In the genomic region with DNA sequence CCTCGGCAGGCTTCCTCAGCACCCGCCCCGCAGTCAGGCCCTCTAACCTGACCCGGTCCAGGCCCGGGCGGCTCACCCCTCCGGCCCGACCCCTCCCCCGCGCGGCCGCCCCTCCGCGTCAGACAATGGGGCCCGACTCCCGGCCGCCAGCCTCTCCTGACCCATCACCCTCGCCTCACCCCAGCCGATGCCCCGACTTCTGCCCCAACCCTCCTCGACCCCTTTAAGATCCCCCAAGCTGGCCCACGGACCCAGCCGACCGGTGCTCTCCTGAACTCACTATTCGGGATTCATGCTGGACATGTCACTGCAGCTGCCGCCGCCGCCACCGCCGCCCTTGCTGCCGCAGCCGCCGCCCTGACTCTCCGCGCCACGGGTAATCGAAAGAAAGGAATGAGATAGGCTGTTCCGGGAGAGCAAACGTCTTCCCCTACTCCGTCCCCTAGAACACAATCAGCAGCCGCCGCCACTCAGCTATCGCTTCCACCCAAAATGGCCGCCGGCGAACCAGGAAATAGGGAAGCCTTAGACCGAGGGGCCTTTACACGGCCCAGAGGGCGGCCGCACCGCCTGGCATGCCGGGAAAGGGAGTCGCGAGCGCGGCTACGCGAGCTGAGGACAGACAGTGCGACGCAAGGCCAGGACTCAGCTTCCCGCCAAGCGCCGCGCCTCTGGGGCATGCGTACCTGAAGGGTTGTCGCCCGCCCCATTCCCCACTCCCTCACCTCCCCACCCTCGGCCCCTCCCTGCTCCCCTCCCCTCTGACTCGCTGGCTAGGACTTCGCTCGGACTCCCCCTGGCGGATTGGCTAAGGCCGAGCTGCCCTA, we compare ENCODE assay signal across 8 cellular contexts. TPM values are rescaled to one million over a fixed set of nuclear protein-coding genes. Genes with fewer than 3 reads are reported as not detected.
DNase-seq lines count a peak whose midpoint lies in the region; ATAC-seq and TF ChIP-seq lines count a peak whose summit lies in the region.

A gene (minus strand): TSS at position 494 of the 827 bp plus-strand sequence. CDS start 191 bp downstream, at position 303.

- H3K36me3 ChIP-seq in SK-N-SH (replicated peaks in 1 of 2; ENCODE audit: control insufficient read depth in 1 of 2, insufficient read depth in 2 of 2, low read length in 1 of 2), result no peaks in the 10 kb centered on the region
- H3K36me3 ChIP-seq in suprapubic skin, result no peaks in the 10 kb centered on the region

- CTCF ChIA-PET in SK-N-SH (lab: Yijun Ruan, JAX), result interaction anchor here (0.8 to 1.4 kb wide), 6 partner anchors 12 to 74 kb away, joined by 3 to 6 read pairs (median 4); no protein-coding TSS in a partner anchor

- peaks cover 45% of the 10 kb centered on the region for H4K20me1 ChIP-seq in SK-N-SH (ENCODE audit: insufficient read depth)

- peak within 1 kb of the TSS; percentile 89 for H2AFZ ChIP-seq in SK-N-SH (ENCODE audit: low read depth)

- TF ChIP-seq EP300 in SK-N-SH (IDR thresholded peaks at IDR 0.05; ENCODE audit: borderline replicate concordance in 1 of 2, low read depth in 1 of 2, low read length in 1 of 2) (no peak), suprapubic skin (IDR thresholded peaks at IDR 0.05) (no peak)

- DNase-seq in GM10266 (ENCODE audit: extremely low spot score) (peak; percentile 98), NCI-H1048 (lab: John Stamatoyannopoulos, UW) (peak; percentile 99), SK-N-SH (peak; percentile 97), germinal center (ENCODE audit: low spot score) (peak; percentile 97), nucleus accumbens (lab: John Stamatoyannopoulos, UW) (peak; percentile 93 to 100 (median 99)), suprapubic skin (ENCODE audit: low spot score in 2 of 2) (peak; percentile 100)
- DNase-seq in activated naive CD4-positive, alpha-beta T cell treated with anti-CD3 and anti-CD28 coated beads, Interleukin-2, amount 50 U/mL, for 16 hours, result peak; percentile 99

- peak; percentile 98 for ATAC-seq in HG02588 (IDR thresholded peaks at IDR 0.05; ENCODE audit: unreplicated experiment)

- 0% methylated on average over 50 of the region's 73 CpGs for WGBS in SK-N-SH (ENCODE audit: low lambda C conversion rate)
- WGBS in suprapubic skin, result 1% methylated on average over 19 of the region's 73 CpGs

- peak; percentile 60 for TF ChIP-seq CTCF in GM10266 (IDR thresholded peaks at IDR 0.05; ENCODE audit: control insufficient read depth, insufficient read depth, low read depth, missing control alignments)
- TF ChIP-seq CTCF in SK-N-SH (IDR thresholded peaks at IDR 0.05), result peak; percentile 21; the same call in 1 of the 2 replicates
- peak; percentile 11 to 63 for TF ChIP-seq CTCF in suprapubic skin (IDR thresholded peaks at IDR 0.05)

- peak; percentile 25; the same call in 1 of the 2 replicates for TF ChIP-seq RAD21 in SK-N-SH (IDR thresholded peaks at IDR 0.05; ENCODE audit: low read length)

- H3K4me1 ChIP-seq in SK-N-SH (ENCODE audit: control insufficient read depth in 1 of 2, insufficient read depth in 2 of 2, low read depth in 1 of 2, low read length in 1 of 2) (peaks cover 6 to 10% of the 10 kb centered on the region in 2 experiments; a peak in 3 of 4 replicates), suprapubic skin (peaks cover 40% of the 10 kb centered on the region)

- H3K4me2 ChIP-seq in SK-N-SH, result peak within 1 kb of the TSS; percentile 92

- H3K27me3 ChIP-seq in SK-N-SH (ENCODE audit: insufficient read depth) (no peaks in the 10 kb centered on the region), suprapubic skin (no peaks in the 10 kb centered on the region)

- H3K27ac ChIP-seq in SK-N-SH (ENCODE audit: low read depth in 2 of 2, low read length in 1 of 2), result peak within 1 kb of the TSS; percentile 87 to 97
- H3K27ac ChIP-seq in suprapubic skin, result peak within 1 kb of the TSS; percentile 99

- H3K4me3 ChIP-seq in SK-N-SH (ENCODE audit: low read depth in 2 of 2, low read length in 1 of 2), result peak within 1 kb of the TSS; percentile 85 to 91
- peak within 1 kb of the TSS; percentile 77 for H3K4me3 ChIP-seq in suprapubic skin

- H3K9me3 ChIP-seq in SK-N-SH (no peaks in the 10 kb centered on the region), suprapubic skin (no peaks in the 10 kb centered on the region)

- H3F3A ChIP-seq in SK-N-SH (replicated peaks; ENCODE audit: insufficient read depth), result peaks cover 6% of the 10 kb centered on the region

- peak within 1 kb of the TSS; percentile 100 for H3K9ac ChIP-seq in SK-N-SH

- POLR2A ChIA-PET in SK-N-SH (lab: Yijun Ruan, JAX), result interaction anchor here (0.5 to 1.5 kb wide), 6 partner anchors 9 to 1386 kb away, joined by 3 to 13 read pairs (median 4); a partner anchor contains a TSS

- TF ChIP-seq POLR2A in suprapubic skin (IDR thresholded peaks at IDR 0.05), result peak; percentile 86 to 92

- H3K9me2 ChIP-seq in SK-N-SH, result no peaks in the 10 kb centered on the region

- H3K79me2 ChIP-seq in SK-N-SH (ENCODE audit: insufficient read depth), result peaks cover 51% of the 10 kb centered on the region

TF ChIP-seq in SK-N-SH, 30 proteins besides CTCF, POLR2A, EP300 and RAD21 (continues in another document):
- TF ChIP-seq RFX5 (IDR thresholded peaks at IDR 0.05; ENCODE audit: low read length) (no peak; the same call in 1 of the 2 replicates), GATA2 (CRISPR knock-in tag; IDR thresholded peaks at IDR 0.05) (no peak), MEF2A (IDR thresholded peaks at IDR 0.05; ENCODE audit: borderline replicate concordance, low read depth) (no peak), TCF12 (IDR thresholded peaks at IDR 0.05) (no peak), YY1 (IDR thresholded peaks at IDR 0.05; ENCODE audit: low read depth) (peak; percentile 97), EZH2phosphoT487 (IDR thresholded peaks at IDR 0.05; ENCODE audit: borderline replicate concordance, low read depth) (no peak), FOXM1 (IDR thresholded peaks at IDR 0.05; ENCODE audit: low read depth) (no peak), TAF1 (IDR thresholded peaks at IDR 0.05; ENCODE audit: borderline replicate concordance, low read depth, low read length) (peak; percentile 85), RCOR1 (IDR thresholded peaks at IDR 0.05; ENCODE audit: low read length) (peak; percentile 53), NRF1 (IDR thresholded peaks at IDR 0.05; ENCODE audit: low read depth, low read length) (peak; percentile 91), TEAD4 (IDR thresholded peaks at IDR 0.05; ENCODE audit: borderline replicate concordance, insufficient read depth) (no peak), SIN3A (IDR thresholded peaks at IDR 0.05; ENCODE audit: borderline replicate concordance, low read depth, low read length) (peak; percentile 33; the same call in 1 of the 2 replicates), ELF1 (IDR thresholded peaks at IDR 0.05) (peak; percentile 97)
- TF ChIP-seq, protein P1, sequence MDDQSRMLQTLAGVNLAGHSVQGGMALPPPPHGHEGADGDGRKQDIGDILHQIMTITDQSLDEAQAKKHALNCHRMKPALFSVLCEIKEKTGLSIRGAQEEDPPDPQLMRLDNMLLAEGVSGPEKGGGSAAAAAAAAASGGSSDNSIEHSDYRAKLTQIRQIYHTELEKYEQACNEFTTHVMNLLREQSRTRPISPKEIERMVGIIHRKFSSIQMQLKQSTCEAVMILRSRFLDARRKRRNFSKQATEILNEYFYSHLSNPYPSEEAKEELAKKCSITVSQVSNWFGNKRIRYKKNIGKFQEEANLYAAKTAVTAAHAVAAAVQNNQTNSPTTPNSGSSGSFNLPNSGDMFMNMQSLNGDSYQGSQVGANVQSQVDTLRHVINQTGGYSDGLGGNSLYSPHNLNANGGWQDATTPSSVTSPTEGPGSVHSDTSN (IDR thresholded peaks at IDR 0.05), result peak; percentile 56
- TF ChIP-seq, protein P2, sequence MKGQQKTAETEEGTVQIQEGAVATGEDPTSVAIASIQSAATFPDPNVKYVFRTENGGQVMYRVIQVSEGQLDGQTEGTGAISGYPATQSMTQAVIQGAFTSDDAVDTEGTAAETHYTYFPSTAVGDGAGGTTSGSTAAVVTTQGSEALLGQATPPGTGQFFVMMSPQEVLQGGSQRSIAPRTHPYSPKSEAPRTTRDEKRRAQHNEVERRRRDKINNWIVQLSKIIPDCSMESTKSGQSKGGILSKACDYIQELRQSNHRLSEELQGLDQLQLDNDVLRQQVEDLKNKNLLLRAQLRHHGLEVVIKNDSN (IDR thresholded peaks at IDR 0.05; ENCODE audit: borderline replicate concordance, low read depth), result no peak
- TF ChIP-seq, protein P3, sequence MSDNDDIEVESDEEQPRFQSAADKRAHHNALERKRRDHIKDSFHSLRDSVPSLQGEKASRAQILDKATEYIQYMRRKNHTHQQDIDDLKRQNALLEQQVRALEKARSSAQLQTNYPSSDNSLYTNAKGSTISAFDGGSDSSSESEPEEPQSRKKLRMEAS (IDR thresholded peaks at IDR 0.05; ENCODE audit: low read depth), result peak; percentile 54; the same call in 1 of the 2 replicates
- TF ChIP-seq, protein P4, sequence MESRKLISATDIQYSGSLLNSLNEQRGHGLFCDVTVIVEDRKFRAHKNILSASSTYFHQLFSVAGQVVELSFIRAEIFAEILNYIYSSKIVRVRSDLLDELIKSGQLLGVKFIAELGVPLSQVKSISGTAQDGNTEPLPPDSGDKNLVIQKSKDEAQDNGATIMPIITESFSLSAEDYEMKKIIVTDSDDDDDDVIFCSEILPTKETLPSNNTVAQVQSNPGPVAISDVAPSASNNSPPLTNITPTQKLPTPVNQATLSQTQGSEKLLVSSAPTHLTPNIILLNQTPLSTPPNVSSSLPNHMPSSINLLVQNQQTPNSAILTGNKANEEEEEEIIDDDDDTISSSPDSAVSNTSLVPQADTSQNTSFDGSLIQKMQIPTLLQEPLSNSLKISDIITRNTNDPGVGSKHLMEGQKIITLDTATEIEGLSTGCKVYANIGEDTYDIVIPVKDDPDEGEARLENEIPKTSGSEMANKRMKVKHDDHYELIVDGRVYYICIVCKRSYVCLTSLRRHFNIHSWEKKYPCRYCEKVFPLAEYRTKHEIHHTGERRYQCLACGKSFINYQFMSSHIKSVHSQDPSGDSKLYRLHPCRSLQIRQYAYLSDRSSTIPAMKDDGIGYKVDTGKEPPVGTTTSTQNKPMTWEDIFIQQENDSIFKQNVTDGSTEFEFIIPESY (IDR thresholded peaks at IDR 0.05; ENCODE audit: borderline replicate concordance, low read depth), result no peak
- TF ChIP-seq, protein P5, sequence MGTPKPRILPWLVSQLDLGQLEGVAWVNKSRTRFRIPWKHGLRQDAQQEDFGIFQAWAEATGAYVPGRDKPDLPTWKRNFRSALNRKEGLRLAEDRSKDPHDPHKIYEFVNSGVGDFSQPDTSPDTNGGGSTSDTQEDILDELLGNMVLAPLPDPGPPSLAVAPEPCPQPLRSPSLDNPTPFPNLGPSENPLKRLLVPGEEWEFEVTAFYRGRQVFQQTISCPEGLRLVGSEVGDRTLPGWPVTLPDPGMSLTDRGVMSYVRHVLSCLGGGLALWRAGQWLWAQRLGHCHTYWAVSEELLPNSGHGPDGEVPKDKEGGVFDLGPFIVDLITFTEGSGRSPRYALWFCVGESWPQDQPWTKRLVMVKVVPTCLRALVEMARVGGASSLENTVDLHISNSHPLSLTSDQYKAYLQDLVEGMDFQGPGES (IDR thresholded peaks at IDR 0.05; ENCODE audit: low read depth, low read length), result no peak

RNA-seq across cellular contexts. Expression of the gene that starts here (rescaled TPM):
- polyA plus RNA-seq in SK-N-SH (2012; rRNA removed), result 111 and 113 TPM in 2 replicates
- polyA plus RNA-seq in SK-N-SH (2012; cell fraction: cytosol; rRNA removed), result 131 and 214 TPM in 2 replicates
- 25.4 and 55.8 TPM in 2 replicates for polyA plus RNA-seq in SK-N-SH (2012; cell fraction: nucleus; rRNA removed)
- total RNA-seq in suprapubic skin, result 10 to 100 TPM; 66.3 to 76.0 (median 68.3) TPM

Comparison
In these comparisons a context has a peak if more than half of its experiments do, and no peak if none do; other contexts are left out.
1. Peak in every context shown above with its lines: DNase-seq, ATAC-seq, H3K4me3 ChIP-seq and H3K27ac ChIP-seq.